In the genomic region with DNA sequence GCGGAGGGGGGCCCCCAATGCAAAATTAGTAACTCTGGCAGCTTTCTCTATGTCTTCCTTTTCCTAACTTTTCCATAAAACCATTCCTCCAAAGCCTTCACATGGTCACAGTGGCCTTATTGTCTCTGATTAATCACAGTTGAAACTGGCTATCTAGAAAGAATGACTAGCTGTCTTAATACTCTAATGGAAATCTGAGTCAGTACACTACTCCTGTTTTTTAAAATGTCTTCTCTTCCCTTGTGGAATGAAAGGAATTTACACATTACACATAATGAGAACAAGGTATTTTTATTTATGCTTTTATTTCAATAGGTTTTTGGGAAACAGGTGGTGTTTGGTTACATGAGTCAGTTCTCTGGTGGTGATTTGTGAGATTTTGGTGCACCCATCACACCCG, we compare ENCODE assay signal across 17 cellular contexts.
"Had no signal": no experiment of that assay in that cellular context is flagged by ENCODE, and none has a peak within 500 bp of the region (broad histone marks: within the 10 kb centered on the region; RNA-seq: fewer than 3 reads in every experiment).

No MANE protein-coding gene starts in this region.

- H3K4me2 ChIP-seq: hepatocyte had no signal

- DNase-seq: activated B cell treated with CpG ODN at 0.5 μM for 24 hours; activated CD4-positive, alpha-beta T cell treated with anti-CD3 and anti-CD28 coated beads for 48 hours; activated CD8-positive, alpha-beta T cell treated with anti-CD3 and anti-CD28 coated beads for 36 hours; activated effector memory CD4-positive, alpha-beta T cell treated with anti-CD3 and anti-CD28 coated beads, Interleukin-2, amount 50 U/mL, for 16 hours; activated T-cell treated with anti-CD3 and anti-CD28 coated beads, Interleukin-2, amount 50 U/mL, for 4 hours; dorsolateral prefrontal cortex; endodermal cell; erythroblast; left ventricle myocardium inferior; mucosa of descending colon; naive thymus-derived CD4-positive, alpha-beta T cell; stimulated activated CD4-positive, alpha-beta T cell treated with anti-CD3 and anti-CD28 coated beads, Interleukin-2, amount 100 ng/mL, for 48 hours had no signal

- H3K79me2 ChIP-seq: hepatocyte, parathyroid adenoma had no signal

- H3K27me3 ChIP-seq: dorsolateral prefrontal cortex, hepatocyte, neutrophil had no signal

- H2AFZ ChIP-seq: hepatocyte, parathyroid adenoma had no signal

- H3K27ac ChIP-seq: dorsolateral prefrontal cortex, hepatocyte, left ventricle myocardium inferior, neutrophil, parathyroid adenoma had no signal

- H3K36me3 ChIP-seq: left ventricle myocardium inferior, neutrophil had no signal

- ATAC-seq: activated CD8-positive, alpha-beta T cell treated with anti-CD3 and anti-CD28 coated beads for 36 hours; activated naive CD4-positive, alpha-beta T cell treated with anti-CD3 and anti-CD28 coated beads, Interleukin-2, amount 50 U/mL, for 72 hours; activated T-cell treated with anti-CD3 and anti-CD28 coated beads, Interleukin-2, amount 50 U/mL, for 4 hours; mucosa of descending colon; naive thymus-derived CD4-positive, alpha-beta T cell; stimulated activated memory B cell treated with anti-CD40 and anti-IgM and Interleukin-4, amounts not matched to agents 10 μg/mL and 1 μg/mL and 100 μg/mL, for 72 hours had no signal

- H3K4me1 ChIP-seq: left ventricle myocardium inferior had no signal

- H3K9me3 ChIP-seq: left ventricle myocardium inferior, mucosa of descending colon, neutrophil had no signal

- H3K4me3 ChIP-seq: dorsolateral prefrontal cortex, hepatocyte, left ventricle myocardium inferior, mucosa of descending colon had no signal

- H3K9ac ChIP-seq: parathyroid adenoma had no signal
